In genomic region chr18:5296706-5297320, GRCh38 we compare ENCODE assay signal across 8 cellular contexts. TPM values are rescaled to one million over a fixed set of nuclear protein-coding genes. Genes with fewer than 3 reads are reported as not detected.
A peak's percentile ranks its signal among the peaks of the same experiment; 100 is the strongest.
DNase-seq lines count a peak whose midpoint lies in the region; ATAC-seq and TF ChIP-seq lines count a peak whose summit lies in the region.

No MANE protein-coding gene starts in this region.

- 4% methylated on average over 25 of the region's 36 CpGs for WGBS in esophagus muscularis mucosa

- CTCF ChIA-PET in CD4-positive, alpha-beta T cell (lab: Charles Lee), result interaction anchor here (0.9 kb wide), 1 partner anchor 59 kb away, joined by 3 read pairs; no protein-coding TSS in a partner anchor

- peak overlapping the region; percentile 89 for H3K27ac ChIP-seq in CD4-positive, alpha-beta T cell (ENCODE audit: low read depth, low read length)
- peak overlapping the region; percentile 95 to 100 (median 98) for H3K27ac ChIP-seq in esophagus muscularis mucosa (replicated peaks in 1 of 4)

- H3K4me1 Mint-ChIP-seq in CD4-positive, alpha-beta T cell (ENCODE audit: low read depth), result peaks cover 40% of the 10 kb centered on the region

- H3K36me3 ChIP-seq in esophagus muscularis mucosa (peaks cover 0 to 7% (median 2%) of the 10 kb centered on the region in 4 donors), mucosa of stomach (ENCODE audit: control insufficient read depth, insufficient read depth, low read length) (no peaks in the 10 kb centered on the region)

- H3K4me3 ChIP-seq in esophagus muscularis mucosa (peak overlapping the region; percentile 74 to 96 (median 94)), mucosa of stomach (ENCODE audit: low read length) (peak overlapping the region; percentile 25)

- peak overlapping the region; percentile 73 for H3K9ac ChIP-seq in mucosa of stomach (ENCODE audit: low read length)

- POLR2A ChIA-PET in CD4-positive, alpha-beta T cell (lab: Charles Lee), result interaction anchor here (0.6 to 6.5 kb wide), 20 partner anchors 9 to 1848 kb away, joined by 3 to 459 read pairs (median 8); no protein-coding TSS in a partner anchor

- H3K36me3 Mint-ChIP-seq in CD4-positive, alpha-beta T cell (ENCODE audit: low read depth), result peaks cover 26% of the 10 kb centered on the region

- DNase-seq in CD4-positive, alpha-beta T cell, result peak; percentile 25 to 60 (median 44)
- DNase-seq in HT-29 (ENCODE audit: low spot score), result peak; percentile 89
- peak; percentile 63 for DNase-seq in NOMO-1 treated with dmso at 0.1 percent for 144 hours (lab: John Stamatoyannopoulos, UW; ENCODE audit: unreplicated experiment)
- DNase-seq in activated T-cell treated with anti-CD3 and anti-CD28 coated beads, Interleukin-2, amount 50 U/mL, for 48 hours, result peak; percentile 76 to 79
- peak; percentile 95 for DNase-seq in esophagus muscularis mucosa (ENCODE audit: extremely low spot score)
- peak; percentile 26 to 29 for DNase-seq in stimulated activated CD8-positive, alpha-beta memory T cell treated with anti-CD3 and anti-CD28 coated beads, Interleukin-7, amount 100 ng/mL, for 1 hour (ENCODE audit: low read depth in 2 of 2)

- peak overlapping the region; percentile 98 for H3K27ac Mint-ChIP-seq in CD4-positive, alpha-beta T cell

- no peak for TF ChIP-seq CTCF in CD4-positive, alpha-beta T cell (IDR thresholded peaks at IDR 0.05)
- no peak for TF ChIP-seq CTCF in esophagus muscularis mucosa (IDR thresholded peaks at IDR 0.05)

- intact Hi-C loops in CD4-positive, alpha-beta T cell (cut with DNase I, micrococcal nuclease), result loop anchor here (1.0 to 10.0 kb wide), 5 partner anchors 13 to 222 kb away; no protein-coding TSS in a partner anchor
- intact Hi-C loops in esophagus muscularis mucosa (cut with DNase I), result loop anchor here (2.0 kb wide), 1 partner anchor 58 kb away; no protein-coding TSS in a partner anchor

- no peak for TF ChIP-seq EP300 in esophagus muscularis mucosa (IDR thresholded peaks at IDR 0.05)

- no peaks in the 10 kb centered on the region for H3K9me3 ChIP-seq in CD4-positive, alpha-beta T cell (ENCODE audit: control insufficient read depth, low read length)
- H3K9me3 ChIP-seq in esophagus muscularis mucosa (no peaks in the 10 kb centered on the region), mucosa of stomach (ENCODE audit: control insufficient read depth, low read length) (no peaks in the 10 kb centered on the region)

- H3K27me3 ChIP-seq in CD4-positive, alpha-beta T cell (ENCODE audit: control insufficient read depth, insufficient read depth, low read length), result no peaks in the 10 kb centered on the region
- H3K27me3 ChIP-seq in esophagus muscularis mucosa (no peaks in the 10 kb centered on the region), mucosa of stomach (ENCODE audit: control insufficient read depth, insufficient read depth, low read length) (peaks cover 5% of the 10 kb centered on the region)

- peaks cover 4% of the 10 kb centered on the region for H3K27me3 Mint-ChIP-seq in CD4-positive, alpha-beta T cell

- H3K4me1 ChIP-seq in esophagus muscularis mucosa (peaks cover 12 to 23% (median 16%) of the 10 kb centered on the region in 4 donors), mucosa of stomach (ENCODE audit: control insufficient read depth, insufficient read depth, low read length) (peaks cover 9% of the 10 kb centered on the region)

- H3K4me3 Mint-ChIP-seq in CD4-positive, alpha-beta T cell, result peak overlapping the region; percentile 97

- peak; percentile 29 for TF ChIP-seq POLR2A in esophagus muscularis mucosa (IDR thresholded peaks at IDR 0.05; ENCODE audit: low read depth)

- peak; percentile 3 for ATAC-seq in CD4-positive, alpha-beta T cell (ENCODE audit: poor library complexity)
- ATAC-seq in GM21367 (IDR thresholded peaks at IDR 0.05; ENCODE audit: unreplicated experiment), result peak; percentile 18

- H3K9me3 Mint-ChIP-seq in CD4-positive, alpha-beta T cell, result no peaks in the 10 kb centered on the region

RNA-seq across cellular contexts. Expression of gene ZBTB14, which starts 1.3 kb away (rescaled TPM):
- total RNA-seq in CD4-positive, alpha-beta T cell, result 10 to 100 TPM; 26.6 to 27.4 TPM
- 5.7 and 6.5 TPM in 2 replicates for total RNA-seq in HT-29 (2014; rRNA removed; shearing (Covaris generic))
- total RNA-seq in esophagus muscularis mucosa, result 10 to 100 TPM in 3 of 4 donors, 1 to 10 TPM in 1; 9.8 to 15.6 (median 11.2) TPM

Comparison
In these comparisons a context has a peak if more than half of its experiments do, and no peak if none do; other contexts are left out.
1. Peak in every context shown above with its lines: DNase-seq, ATAC-seq, H3K4me3 ChIP-seq and H3K27ac ChIP-seq.
2. DNase-seq: peak in every context shown above with its lines; median percentile 95 in esophagus muscularis mucosa; 89 in HT-29; 78 in activated T-cell treated with anti-CD3 and anti-CD28 coated beads, Interleukin-2, amount 50 U/mL, for 48 hours; 63 in NOMO-1 treated with dmso at 0.1 percent for 144 hours; 44 in CD4-positive, alpha-beta T cell; 28 in stimulated activated CD8-positive, alpha-beta memory T cell treated with anti-CD3 and anti-CD28 coated beads, Interleukin-7, amount 100 ng/mL, for 1 hour.